In the genomic region with DNA sequence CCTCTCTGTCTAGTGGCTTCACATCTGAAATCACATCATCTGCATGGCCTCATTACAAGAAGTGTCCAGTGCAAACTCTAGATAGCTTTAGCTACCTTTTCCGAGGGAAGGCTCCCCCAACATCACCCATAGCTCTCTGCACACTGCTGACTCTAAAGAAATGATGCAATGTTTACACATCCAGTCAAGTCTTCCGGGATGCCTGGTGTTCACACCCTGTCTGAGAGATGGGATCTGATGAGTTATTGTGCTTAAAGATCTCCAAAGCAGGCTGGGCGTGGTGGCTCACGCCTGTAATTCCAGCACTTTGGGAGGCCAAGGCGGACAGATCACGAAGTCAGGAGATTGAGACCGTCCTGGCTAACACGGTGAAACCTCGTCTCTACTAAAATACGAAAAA, we compare ENCODE assay signal across 19 cellular contexts.
"Had no signal": no experiment of that assay in that cellular context is flagged by ENCODE, and none has a peak within 500 bp of the region (broad histone marks: within the 10 kb centered on the region; RNA-seq: fewer than 3 reads in every experiment).

No MANE protein-coding gene starts in this region.

- H3K36me3 ChIP-seq: heart left ventricle, spleen, tibial nerve, upper lobe of right lung, vagina had no signal

- H3K27me3 Mint-ChIP-seq: stimulated activated naive B cell treated with anti-CD40 and anti-IgM and Interleukin-4, amounts not matched to agents 10 μg/mL and 1 μg/mL and 100 μg/mL, for 72 hours; stimulated activated naive CD8-positive, alpha-beta T cell treated with anti-CD3 and anti-CD28 coated beads, Interleukin-15, amount 100 ng/mL, for 72 hours had no signal

- H3K9me3 ChIP-seq: testis, upper lobe of right lung, vagina had no signal

- H3K4me1 Mint-ChIP-seq: natural killer cell; neural crest cell; stimulated activated naive B cell treated with anti-CD40 and anti-IgM and Interleukin-4, amounts not matched to agents 10 μg/mL and 1 μg/mL and 100 μg/mL, for 72 hours; stimulated activated naive CD8-positive, alpha-beta T cell treated with anti-CD3 and anti-CD28 coated beads, Interleukin-15, amount 100 ng/mL, for 72 hours had no signal

- H3K27ac ChIP-seq: dorsolateral prefrontal cortex, heart left ventricle, spleen, testis, tibial nerve, upper lobe of right lung, vagina had no signal

- DNase-seq: dorsolateral prefrontal cortex; effector CD8-positive, alpha-beta T cell; heart left ventricle; hippocampal formation; left colon; natural killer cell; spleen; stimulated activated CD4-positive, alpha-beta T cell treated with anti-CD3 and anti-CD28 coated beads, Interleukin-15, amount 100 ng/mL, for 24 hours; stimulated activated CD4-positive, alpha-beta T cell treated with anti-CD3 and anti-CD28 coated beads, Interleukin-2, amount 100 ng/mL, for 24 hours; stimulated activated CD4-positive, alpha-beta T cell treated with anti-CD3 and anti-CD28 coated beads, Interleukin-4, amount 100 ng/mL, for 4 hours; stimulated activated naive B cell treated with anti-CD40 and anti-IgM and Interleukin-4, amounts not matched to agents 10 μg/mL and 1 μg/mL and 100 μg/mL, for 72 hours; stimulated activated naive CD8-positive, alpha-beta T cell treated with anti-CD3 and anti-CD28 coated beads, Interleukin-15, amount 100 ng/mL, for 72 hours; testis; upper lobe of right lung had no signal

- H3K4me3 Mint-ChIP-seq: natural killer cell; neural crest cell; stimulated activated naive B cell treated with anti-CD40 and anti-IgM and Interleukin-4, amounts not matched to agents 10 μg/mL and 1 μg/mL and 100 μg/mL, for 72 hours; stimulated activated naive CD8-positive, alpha-beta T cell treated with anti-CD3 and anti-CD28 coated beads, Interleukin-15, amount 100 ng/mL, for 72 hours had no signal

- H3K27me3 ChIP-seq: heart left ventricle, spleen, testis, tibial nerve, upper lobe of right lung, vagina had no signal

- ATAC-seq: esophagus mucosa; heart left ventricle; left colon; natural killer cell; sciatic nerve; stimulated activated naive B cell treated with anti-CD40 and anti-IgM and Interleukin-4, amounts not matched to agents 10 μg/mL and 1 μg/mL and 100 μg/mL, for 72 hours; stimulated activated naive CD8-positive, alpha-beta T cell treated with anti-CD3 and anti-CD28 coated beads, Interleukin-15, amount 100 ng/mL, for 72 hours; upper lobe of right lung had no signal

- H3K27ac Mint-ChIP-seq: natural killer cell; stimulated activated naive B cell treated with anti-CD40 and anti-IgM and Interleukin-4, amounts not matched to agents 10 μg/mL and 1 μg/mL and 100 μg/mL, for 72 hours; stimulated activated naive CD8-positive, alpha-beta T cell treated with anti-CD3 and anti-CD28 coated beads, Interleukin-15, amount 100 ng/mL, for 72 hours had no signal

- H3K36me3 Mint-ChIP-seq: natural killer cell; stimulated activated naive B cell treated with anti-CD40 and anti-IgM and Interleukin-4, amounts not matched to agents 10 μg/mL and 1 μg/mL and 100 μg/mL, for 72 hours had no signal

- H3K4me1 ChIP-seq: heart left ventricle, spleen, testis, tibial nerve, upper lobe of right lung, vagina had no signal

- H3K4me3 ChIP-seq: dorsolateral prefrontal cortex, heart left ventricle, spleen, testis, tibial nerve, upper lobe of right lung, vagina had no signal
